Comparison of ENCODE assay signal across 26 cellular contexts in genomic region chr2:38824906-38825305, GRCh38.
"Had no signal": no experiment of that assay in that cellular context is flagged by ENCODE, and none has a peak within 500 bp of the region (broad histone marks: within the 10 kb centered on the region; RNA-seq: fewer than 3 reads in every experiment).

No MANE protein-coding gene starts in this region.

- H3K27me3 ChIP-seq: left lung, pancreas, sigmoid colon, spleen, suprapubic skin, tibial artery, upper lobe of right lung had no signal

- H3K27ac ChIP-seq: left lung, lower lobe of right lung, pancreas, prostate gland, sigmoid colon, spleen, suprapubic skin, thoracic aorta, tibial artery, upper lobe of right lung had no signal

- H3K36me3 ChIP-seq: prostate gland had no signal

- H3K4me1 ChIP-seq: lower lobe of right lung, pancreas, prostate gland, spleen, suprapubic skin, tibial artery, upper lobe of right lung had no signal

- ATAC-seq: left colon; left lung; lower lobe of right lung; naive thymus-derived CD8-positive, alpha-beta T cell; pancreas; right cardiac atrium; stimulated activated effector memory CD8-positive, alpha-beta T cell treated with anti-CD3 and anti-CD28 coated beads, Interleukin-12 subunit alpha, Interleukin-12 subunit beta, amount 100 ng/mL, for 72 hours; upper lobe of right lung had no signal

- DNase-seq: hippocampal formation; left colon; left lung; lower lobe of right lung; mammary epithelial cell; mesenchymal stem cell; naive thymus-derived CD8-positive, alpha-beta T cell; nucleus accumbens; pancreas; posterior cingulate gyrus; retina; right cardiac atrium; sigmoid colon; small intestine; spleen; stimulated activated CD4-positive, alpha-beta T cell treated with anti-CD3 and anti-CD28 coated beads, Interleukin-4, amount 100 ng/mL, for 24 hours; stimulated activated naive CD4-positive, alpha-beta T cell; tibial artery; trophoblast cell; upper lobe of right lung had no signal

- FAIRE-seq: keratinocyte, pancreas, small intestine, urothelium cell line had no signal

- H3K9me3 ChIP-seq: left lung, lower lobe of right lung, pancreas, prostate gland, sigmoid colon, spleen, suprapubic skin, thoracic aorta, tibial artery, upper lobe of right lung had no signal

- H3K4me3 ChIP-seq: left lung, lower lobe of right lung, pancreas, prostate gland, sigmoid colon, spleen, suprapubic skin, thoracic aorta, tibial artery, upper lobe of right lung had no signal
